Comparison of ENCODE assay signal across 29 cellular contexts in genomic region chr6:167405778-167406532, GRCh38.
"Had no signal": no experiment of that assay in that cellular context is flagged by ENCODE, and none has a peak within 500 bp of the region (broad histone marks: within the 10 kb centered on the region; RNA-seq: fewer than 3 reads in every experiment).

No MANE protein-coding gene starts in this region.

- H3K4me3 ChIP-seq: ascending aorta, cardiac muscle cell, colonic mucosa, dorsolateral prefrontal cortex, esophagus muscularis mucosa, heart left ventricle, left lung, transverse colon had no signal

- H3K4me1 Mint-ChIP-seq: activated naive CD4-positive, alpha-beta T cell treated with anti-CD3 and anti-CD28 coated beads, Interleukin-2, amount 10 ng/mL, durations not matched to agents 7 days and 5 days; naive B cell; stimulated activated naive B cell treated with anti-CD40 and anti-IgM and Interleukin-4, amounts not matched to agents 10 μg/mL and 1 μg/mL and 100 μg/mL, for 72 hours had no signal

- H3K9me3 Mint-ChIP-seq: activated naive CD4-positive, alpha-beta T cell treated with anti-CD3 and anti-CD28 coated beads, Interleukin-2, amount 10 ng/mL, durations not matched to agents 7 days and 5 days; activated naive CD8-positive, alpha-beta T cell treated with anti-CD3 and anti-CD28 coated beads, Interleukin-2, amount 10 ng/mL, durations not matched to agents 7 days and 5 days; activated T-cell treated with anti-CD3 and anti-CD28 coated beads, Interleukin-2, amount 50 U/mL, for 24 hours; effector memory CD8-positive, alpha-beta T cell; neural crest cell; stimulated activated naive B cell treated with anti-CD40 and anti-IgM and Interleukin-4, amounts not matched to agents 10 μg/mL and 1 μg/mL and 100 μg/mL, for 72 hours; T-helper 2 cell treated with Interferon-gamma antibody and Interleukin-4, amounts not matched to agents 5 μg/mL and 100 μg/mL, for 36 hours had no signal

- ATAC-seq: effector memory CD8-positive, alpha-beta T cell; foreskin keratinocyte; heart left ventricle; left lung; right cardiac atrium; stimulated activated naive B cell treated with anti-CD40 and anti-IgM and Interleukin-4, amounts not matched to agents 10 μg/mL and 1 μg/mL and 100 μg/mL, for 72 hours had no signal

- H3K36me3 Mint-ChIP-seq: activated naive CD4-positive, alpha-beta T cell treated with anti-CD3 and anti-CD28 coated beads, Interleukin-2, amount 10 ng/mL, durations not matched to agents 7 days and 5 days; activated naive CD8-positive, alpha-beta T cell treated with anti-CD3 and anti-CD28 coated beads, Interleukin-2, amount 10 ng/mL, durations not matched to agents 7 days and 5 days; brain; naive B cell; stimulated activated naive B cell treated with anti-CD40 and anti-IgM and Interleukin-4, amounts not matched to agents 10 μg/mL and 1 μg/mL and 100 μg/mL, for 72 hours had no signal

- H3K4me3 Mint-ChIP-seq: activated naive CD4-positive, alpha-beta T cell treated with anti-CD3 and anti-CD28 coated beads, Interleukin-2, amount 10 ng/mL, durations not matched to agents 7 days and 5 days; activated naive CD8-positive, alpha-beta T cell treated with anti-CD3 and anti-CD28 coated beads, Interleukin-2, amount 10 ng/mL, durations not matched to agents 7 days and 5 days; activated T-cell treated with anti-CD3 and anti-CD28 coated beads, Interleukin-2, amount 50 U/mL, for 24 hours; brain; effector memory CD8-positive, alpha-beta T cell; neural crest cell; stimulated activated naive B cell treated with anti-CD40 and anti-IgM and Interleukin-4, amounts not matched to agents 10 μg/mL and 1 μg/mL and 100 μg/mL, for 72 hours; T-helper 2 cell treated with Interferon-gamma antibody and Interleukin-4, amounts not matched to agents 5 μg/mL and 100 μg/mL, for 36 hours had no signal

- H3K27ac Mint-ChIP-seq: activated naive CD4-positive, alpha-beta T cell treated with anti-CD3 and anti-CD28 coated beads, Interleukin-2, amount 10 ng/mL, durations not matched to agents 7 days and 5 days; activated naive CD8-positive, alpha-beta T cell treated with anti-CD3 and anti-CD28 coated beads, Interleukin-2, amount 10 ng/mL, durations not matched to agents 7 days and 5 days; activated T-cell treated with anti-CD3 and anti-CD28 coated beads, Interleukin-2, amount 50 U/mL, for 24 hours; effector memory CD8-positive, alpha-beta T cell; stimulated activated naive B cell treated with anti-CD40 and anti-IgM and Interleukin-4, amounts not matched to agents 10 μg/mL and 1 μg/mL and 100 μg/mL, for 72 hours; T-helper 2 cell treated with Interferon-gamma antibody and Interleukin-4, amounts not matched to agents 5 μg/mL and 100 μg/mL, for 36 hours had no signal

- DNase-seq: activated CD4-positive, alpha-beta T cell treated with anti-CD3 and anti-CD28 coated beads for 4 hours; activated CD4-positive, alpha-beta T cell treated with anti-CD3 and anti-CD28 coated beads, Interleukin-2, amount 50 U/mL, for 48 hours; activated CD4-positive, CD25-positive, alpha-beta regulatory T cell; activated CD8-positive, alpha-beta memory T cell treated with anti-CD3 and anti-CD28 coated beads, Interleukin-2, amount 50 U/mL, for 48 hours; activated gamma-delta T cell; activated naive CD4-positive, alpha-beta T cell treated with anti-CD3 and anti-CD28 coated beads, Interleukin-2, amount 10 ng/mL, durations not matched to agents 7 days and 5 days; activated naive CD8-positive, alpha-beta T cell treated with anti-CD3 and anti-CD28 coated beads, Interleukin-2, amount 10 ng/mL, durations not matched to agents 7 days and 5 days; activated T-cell treated with anti-CD3 and anti-CD28 coated beads, Interleukin-2, amount 50 U/mL, for 24 hours; cerebellar nuclear complex; colonic mucosa; dorsolateral prefrontal cortex; effector memory CD8-positive, alpha-beta T cell; foreskin keratinocyte; heart left ventricle; hypothalamus; left lung; naive B cell; right cardiac atrium; stimulated activated CD4-positive, alpha-beta T cell treated with anti-CD3 and anti-CD28 coated beads, Interleukin-15, amount 100 ng/mL, for 24 hours; stimulated activated CD4-positive, alpha-beta T cell treated with anti-CD3 and anti-CD28 coated beads, Interleukin-2, amount 100 ng/mL, for 24 hours; stimulated activated naive B cell treated with anti-CD40 and anti-IgM and Interleukin-4, amounts not matched to agents 10 μg/mL and 1 μg/mL and 100 μg/mL, for 72 hours; T-helper 1 cell; transverse colon had no signal
